Comparison of ENCODE assay signal across 9 cellular contexts in genomic region chr17:78933959-78934568, GRCh38. TPM values are rescaled to one million over a fixed set of nuclear protein-coding genes. Genes with fewer than 3 reads are reported as not detected.
DNase-seq lines count a peak whose midpoint lies in the region; ATAC-seq and TF ChIP-seq lines count a peak whose summit lies in the region.
"Had no signal": no experiment of that assay in that cellular context is flagged by ENCODE, and none has a peak within 500 bp of the region (broad histone marks: within the 10 kb centered on the region; RNA-seq: fewer than 3 reads in every experiment).

No MANE protein-coding gene starts in this region.

- H3K27ac ChIP-seq in OCI-LY3 (ENCODE audit: low read length) (no peak overlapping the region), dorsolateral prefrontal cortex (peak overlapping the region; percentile 44 to 94 (median 83))

- no peak overlapping the region for H3K4me3 Mint-ChIP-seq in activated CD4-positive, alpha-beta T cell treated with anti-CD3 and anti-CD28 coated beads, Interleukin-2, amount 10 ng/mL, durations not matched to agents 24 days and 14 days

- H3K36me3 Mint-ChIP-seq in activated CD4-positive, alpha-beta T cell treated with anti-CD3 and anti-CD28 coated beads, Interleukin-2, amount 10 ng/mL, durations not matched to agents 24 days and 14 days (ENCODE audit: low read depth): no peaks in the 10 kb centered on the region

- H4K20me1 ChIP-seq in OCI-LY3 (ENCODE audit: insufficient read depth, low read length): no peaks in the 10 kb centered on the region

- 4% methylated on average over 14 to 15 of the region's 16 CpGs for WGBS in lower leg skin, 2 donors

- no peaks in the 10 kb centered on the region for H3K79me2 ChIP-seq in OCI-LY3 (ENCODE audit: low read length)

- intact Hi-C loops in activated CD4-positive, alpha-beta T cell treated with anti-CD3 and anti-CD28 coated beads, Interleukin-2, amount 10 ng/mL, durations not matched to agents 24 days and 14 days (cut with micrococcal nuclease): no loop called here
- intact Hi-C loops in dorsolateral prefrontal cortex (cut with DNase I): loop anchor here (5.0 kb wide), 2 partner anchors 33 to 37 kb away; no protein-coding TSS in a partner anchor
- intact Hi-C loops in lower leg skin (cut with DNase I; ENCODE audit: low total_unique reads): no loop called here

- H3K27me3 ChIP-seq in OCI-LY3 (ENCODE audit: low read depth, low read length): peaks cover 4% of the 10 kb centered on the region; the same call in 1 of the 2 replicates
- no peaks in the 10 kb centered on the region for H3K27me3 ChIP-seq in dorsolateral prefrontal cortex

- peaks cover 9% of the 10 kb centered on the region for H3K4me1 ChIP-seq in OCI-LY3 (ENCODE audit: low read length)

- no peak for TF ChIP-seq POLR2A in lower leg skin (IDR thresholded peaks at IDR 0.05)

- H3K4me3 ChIP-seq in OCI-LY3 (ENCODE audit: low read length) (no peak overlapping the region), dorsolateral prefrontal cortex (peak overlapping the region in 58 of 59 donors; percentile 3 to 63 (median 40)), lower leg skin (ENCODE audit: low read depth, poor library complexity, severe bottlenecking) (no peak overlapping the region)

- H3K9ac ChIP-seq in OCI-LY3 (ENCODE audit: low read length): no peak overlapping the region

- H3K9me3 Mint-ChIP-seq in activated CD4-positive, alpha-beta T cell treated with anti-CD3 and anti-CD28 coated beads, Interleukin-2, amount 10 ng/mL, durations not matched to agents 24 days and 14 days: no peaks in the 10 kb centered on the region

- H3K4me1 Mint-ChIP-seq in activated CD4-positive, alpha-beta T cell treated with anti-CD3 and anti-CD28 coated beads, Interleukin-2, amount 10 ng/mL, durations not matched to agents 24 days and 14 days: peaks cover 7% of the 10 kb centered on the region

- H3K4me2 ChIP-seq in OCI-LY3 (ENCODE audit: low read length): peak overlapping the region; percentile 11

- H3K9me3 ChIP-seq in OCI-LY3 (ENCODE audit: insufficient read depth, low read length): no peaks in the 10 kb centered on the region

- no peak for TF ChIP-seq CTCF in OCI-LY3 (IDR thresholded peaks at IDR 0.05; ENCODE audit: low read depth, low read length)
- peak in 5 of 56 donors; percentile 11 to 25 (median 15) for TF ChIP-seq CTCF in dorsolateral prefrontal cortex (IDR thresholded peaks at IDR 0.05 in 54 of 56, conservative IDR thresholded peaks at IDR 0.05 in 2 of 56; ENCODE audit: low read depth in 1 of 56, partially characterized antibody in 56 of 56)
- no peak for TF ChIP-seq CTCF in lower leg skin (IDR thresholded peaks at IDR 0.05)

- H2AFZ ChIP-seq in OCI-LY3 (ENCODE audit: low read depth, low read length): peak overlapping the region; percentile 71; the same call in 1 of the 2 replicates

- H3K27ac Mint-ChIP-seq in activated CD4-positive, alpha-beta T cell treated with anti-CD3 and anti-CD28 coated beads, Interleukin-2, amount 10 ng/mL, durations not matched to agents 24 days and 14 days: peak overlapping the region; percentile 53

- no peak for DNase-seq in activated CD4-positive, alpha-beta T cell treated with anti-CD3 and anti-CD28 coated beads, Interleukin-2, amount 10 ng/mL, durations not matched to agents 24 days and 14 days
- DNase-seq in activated CD4-positive, alpha-beta T cell treated with anti-CD3 and anti-CD28 coated beads, Interleukin-2, amount 50 U/mL, for 1 hour: no peak
- DNase-seq in dorsolateral prefrontal cortex (peak; percentile 63 to 89 (median 79)), lower leg skin (ENCODE audit: low spot score in 2 of 2) (peak; percentile 92 to 99), superior temporal gyrus (ENCODE audit: extremely low spot score) (peak; percentile 77)
- no peak for DNase-seq in effector CD4-positive, alpha-beta T cell
- DNase-seq: DND-41 had no signal

- ATAC-seq in HG03460 (IDR thresholded peaks at IDR 0.05; ENCODE audit: unreplicated experiment): no peak

- no peaks in the 10 kb centered on the region for H3K36me3 ChIP-seq in OCI-LY3 (replicated peaks; ENCODE audit: low read depth, low read length)

- peaks cover 4% of the 10 kb centered on the region for H3K27me3 Mint-ChIP-seq in activated CD4-positive, alpha-beta T cell treated with anti-CD3 and anti-CD28 coated beads, Interleukin-2, amount 10 ng/mL, durations not matched to agents 24 days and 14 days

RNA-seq across cellular contexts. Expression of gene TIMP2, which starts 8.9 kb away (rescaled TPM):
- 0.54 and 0.64 TPM in 2 replicates for total RNA-seq in activated CD4-positive, alpha-beta T cell treated with anti-CD3 and anti-CD28 coated beads, Interleukin-2, amount 10 ng/mL, durations not matched to agents 24 days and 14 days
- 100 to 1,000 TPM in 119 of 120 experiments, 10 to 100 TPM in 1; 97.8 to 275 (median 166) TPM for total RNA-seq in dorsolateral prefrontal cortex
- total RNA-seq in lower leg skin: 100 to 1,000 TPM in 2 of 4 donors, 10 to 100 TPM in 2; 69.7 to 203 (median 94.8) TPM

RNA-seq across cellular contexts. Expression of gene CEP295NL, which starts 31.1 kb away (rescaled TPM):
- total RNA-seq in activated CD4-positive, alpha-beta T cell treated with anti-CD3 and anti-CD28 coated beads, Interleukin-2, amount 10 ng/mL, durations not matched to agents 24 days and 14 days: 0.56 TPM in 1 of 2 replicates, not detected in the other
- total RNA-seq in dorsolateral prefrontal cortex: 10 to 100 TPM in 17 of 120 experiments, 1 to 10 TPM in 103; 2.1 to 18.2 (median 6.7) TPM
- 1 to 10 TPM; 2.0 to 2.9 (median 2.6) TPM for total RNA-seq in lower leg skin

RNA-seq across cellular contexts. Expression of gene LGALS3BP, which starts 45.7 kb away (rescaled TPM):
- total RNA-seq in activated CD4-positive, alpha-beta T cell treated with anti-CD3 and anti-CD28 coated beads, Interleukin-2, amount 10 ng/mL, durations not matched to agents 24 days and 14 days: 73.3 and 74.2 TPM in 2 replicates
- 100 to 1,000 TPM in 25 of 120 experiments, 10 to 100 TPM in 95; 31.2 to 256 (median 75.8) TPM for total RNA-seq in dorsolateral prefrontal cortex
- total RNA-seq in lower leg skin: 10 to 100 TPM; 38.5 to 84.1 (median 45.7) TPM

Comparison
In these comparisons a context has a peak if more than half of its experiments do, and no peak if none do; other contexts are left out.
1. DNase-seq: peak in dorsolateral prefrontal cortex (10 of 10), lower leg skin (2 of 2) and superior temporal gyrus (single experiment); none in activated CD4-positive, alpha-beta T cell treated with anti-CD3 and anti-CD28 coated beads, Interleukin-2, amount 10 ng/mL, durations not matched to agents 24 days and 14 days (single experiment), activated CD4-positive, alpha-beta T cell treated with anti-CD3 and anti-CD28 coated beads, Interleukin-2, amount 50 U/mL, for 1 hour (single experiment) and effector CD4-positive, alpha-beta T cell (single experiment).
2. H3K4me3 ChIP-seq: peak in dorsolateral prefrontal cortex (58 of 59); none in OCI-LY3 (single experiment) and lower leg skin (single experiment).
3. RNA of gene TIMP2, which starts 8.9 kb away (total RNA-seq): 97.8 to 275 TPM in dorsolateral prefrontal cortex and 69.7 to 203 TPM in lower leg skin; 0.54 to 0.64 TPM in activated CD4-positive, alpha-beta T cell treated with anti-CD3 and anti-CD28 coated beads, Interleukin-2, amount 10 ng/mL, durations not matched to agents 24 days and 14 days; every median in the first group is over 10 times any median in the second.
4. intact Hi-C loops: an anchor here in dorsolateral prefrontal cortex (5.0 kb wide); none called in activated CD4-positive, alpha-beta T cell treated with anti-CD3 and anti-CD28 coated beads, Interleukin-2, amount 10 ng/mL, durations not matched to agents 24 days and 14 days and lower leg skin.